ENCODE assay signal across 8 cellular contexts in the genomic region with DNA sequence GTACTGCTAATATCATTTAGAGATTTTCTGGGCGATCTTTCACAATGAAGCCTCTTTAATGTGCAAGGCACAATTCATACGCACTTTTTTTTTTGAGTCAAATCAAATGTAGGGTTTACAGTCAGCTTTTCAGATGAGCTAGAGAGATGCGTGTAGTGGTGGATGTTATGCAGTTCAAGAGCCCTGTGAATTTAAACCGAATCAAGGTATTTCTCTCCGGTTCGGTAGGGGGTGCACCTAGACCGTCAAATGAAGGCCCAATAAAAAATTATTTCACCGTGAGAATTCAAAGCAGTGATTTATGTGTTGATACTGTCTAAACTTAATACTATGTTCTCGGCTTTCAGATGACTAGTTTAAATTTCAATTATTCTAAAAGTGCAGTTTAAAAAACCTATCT. TPM values are rescaled to one million over a fixed set of nuclear protein-coding genes. Genes with fewer than 3 reads are reported as not detected.
DNase-seq lines count a peak whose midpoint lies in the region; ATAC-seq and TF ChIP-seq lines count a peak whose summit lies in the region.

No MANE protein-coding gene starts in this region.

- no peaks in the 10 kb centered on the region for H3K36me3 ChIP-seq in HUES64 (ENCODE audit: insufficient read depth, low read length)
- H3K36me3 ChIP-seq in SJCRH30 = no peaks in the 10 kb centered on the region

- no peak for ATAC-seq in HG03135 (IDR thresholded peaks at IDR 0.05; ENCODE audit: unreplicated experiment)

- H3K9me3 ChIP-seq in HUES64 (ENCODE audit: insufficient read depth, low read depth, low read length) (no peaks in the 10 kb centered on the region), SJCRH30 (replicated peaks) (no peaks in the 10 kb centered on the region)

- no peak overlapping the region for H3K27ac ChIP-seq in HUES64 (ENCODE audit: low read depth, low read length)
- H3K27ac ChIP-seq in VCaP = no peak overlapping the region
- H3K27ac ChIP-seq in SJCRH30 = no peak overlapping the region

- H3K27me3 ChIP-seq in HUES64 (ENCODE audit: insufficient read depth, low read length) = peaks cover 42% of the 10 kb centered on the region
- no peaks in the 10 kb centered on the region for H3K27me3 ChIP-seq in SJCRH30

- WGBS in HUES64 = 34% methylated on average over 8 of the region's 9 CpGs

- H3K4me3 ChIP-seq in HUES64 (ENCODE audit: low read length) (peak overlapping the region; percentile 49; the same call in 1 of the 2 replicates), SJCRH30 (no peak overlapping the region)

- peak; percentile 26 for DNase-seq in Daoy (ENCODE audit: low read depth)
- peak; percentile 58 for DNase-seq in kidney tubule cell (ENCODE audit: low spot score)
- DNase-seq in SJCRH30 = no peak
- no peak for DNase-seq in activated CD4-positive, alpha-beta T cell treated with anti-CD3 and anti-CD28 coated beads, Interleukin-2, amount 50 U/mL, for 1 hour
- DNase-seq in activated gamma-delta T cell treated with Interleukin-2 at 50 U/mL for 16 hours = no peak

- TF ChIP-seq CTCF in VCaP (conservative IDR thresholded peaks at IDR 0.05) = peak; percentile 68

- H3K4me1 ChIP-seq in HUES64 (ENCODE audit: insufficient read depth, low read length) (no peaks in the 10 kb centered on the region), SJCRH30 (no peaks in the 10 kb centered on the region)

- H3K9ac ChIP-seq in HUES64 (ENCODE audit: low read depth, low read length) = no peak overlapping the region

RNA-seq across cellular contexts. Expression of a gene that starts 1.1 kb away (rescaled TPM):
- not detected in 2 replicates for total RNA-seq in Daoy (2014; rRNA removed; shearing (Covaris generic))
- polyA plus RNA-seq in HUES64 (2013, experiment 1 of 2) = 0.25 TPM
- 0.13 TPM for polyA plus RNA-seq in HUES64 (2013, experiment 2 of 2)
- 0.16 TPM in 1 of 2 replicates, not detected in the other for total RNA-seq in SJCRH30 (2014; rRNA removed; shearing (Covaris generic))

Comparison
In these comparisons a context has a peak if more than half of its experiments do, and no peak if none do; other contexts are left out.
1. DNase-seq: peak in Daoy (single experiment) and kidney tubule cell (single experiment); none in SJCRH30 (0 of 2), activated CD4-positive, alpha-beta T cell treated with anti-CD3 and anti-CD28 coated beads, Interleukin-2, amount 50 U/mL, for 1 hour (single experiment) and activated gamma-delta T cell treated with Interleukin-2 at 50 U/mL for 16 hours (single experiment).